ENCODE assay signal across 8 cellular contexts in genomic region chr10:102646610-102647432, GRCh38. TPM values are rescaled to one million over a fixed set of nuclear protein-coding genes. Genes with fewer than 3 reads are reported as not detected.
A peak's percentile ranks its signal among the peaks of the same experiment; 100 is the strongest.
DNase-seq lines count a peak whose midpoint lies in the region; ATAC-seq and TF ChIP-seq lines count a peak whose summit lies in the region.

No MANE protein-coding gene starts in this region.

- H2AFZ ChIP-seq in ACC112 (ENCODE audit: low read length, unreplicated experiment), result no peak overlapping the region

- CTCF ChIA-PET in activated CD8-positive, alpha-beta T cell treated with anti-CD3 and anti-CD28 coated beads for 36 hours (lab: Charles Lee), result interaction anchor here (0.7 to 3.8 kb wide), 4 partner anchors 23 to 67 kb away, joined by 3 to 22 read pairs (median 6); partner anchors contain the start of gene ARL3

- peak overlapping the region; percentile 95 for H3K27ac Mint-ChIP-seq in activated CD8-positive, alpha-beta T cell treated with anti-CD3 and anti-CD28 coated beads for 36 hours
- peak overlapping the region; percentile 93 to 98 for H3K27ac Mint-ChIP-seq in natural killer cell treated with Interleukin-12 subunit alpha and Interleukin-12 subunit beta and Interleukin-15 and Interleukin-18, amount 100 ng/mL, for 72 hours

- peaks cover 56% of the 10 kb centered on the region for H3K4me1 Mint-ChIP-seq in activated CD8-positive, alpha-beta T cell treated with anti-CD3 and anti-CD28 coated beads for 36 hours (ENCODE audit: low read depth)
- H3K4me1 Mint-ChIP-seq in natural killer cell treated with Interleukin-12 subunit alpha and Interleukin-12 subunit beta and Interleukin-15 and Interleukin-18, amount 100 ng/mL, for 72 hours (ENCODE audit: low read depth in 2 of 2), result peaks cover 48 to 57% of the 10 kb centered on the region in 2 donors

- no peak for TF ChIP-seq CTCF in activated CD8-positive, alpha-beta T cell treated with anti-CD3 and anti-CD28 coated beads for 36 hours (IDR thresholded peaks at IDR 0.05)
- TF ChIP-seq CTCF in upper lobe of right lung (IDR thresholded peaks at IDR 0.05), result no peak

- intact Hi-C loops in activated CD8-positive, alpha-beta T cell treated with anti-CD3 and anti-CD28 coated beads for 36 hours (cut with micrococcal nuclease), result loop anchor here (2.0 to 5.0 kb wide), 2 partner anchors 14 to 65 kb away; partner anchors contain the start of genes ARL3 and SFXN2
- intact Hi-C loops in upper lobe of right lung (cut with DNase I), result no loop called here

- peak overlapping the region; percentile 99 for H3K4me3 Mint-ChIP-seq in activated CD8-positive, alpha-beta T cell treated with anti-CD3 and anti-CD28 coated beads for 36 hours
- peak overlapping the region; percentile 87 for H3K4me3 Mint-ChIP-seq in natural killer cell treated with Interleukin-12 subunit alpha and Interleukin-12 subunit beta and Interleukin-15 and Interleukin-18, amount 100 ng/mL, for 72 hours

- H3K4me3 ChIP-seq in ACC112 (ENCODE audit: low read depth, low read length) (peak overlapping the region; percentile 88), upper lobe of right lung (peak overlapping the region; percentile 85)

- TF ChIP-seq POLR2A in erythroblast (IDR thresholded peaks at IDR 0.05; ENCODE audit: low read length), result no peak

- H3K4me1 ChIP-seq in ACC112 (ENCODE audit: control insufficient read depth, insufficient read depth, low read length, unreplicated experiment), result peaks cover 30% of the 10 kb centered on the region
- peaks cover 54% of the 10 kb centered on the region for H3K4me1 ChIP-seq in upper lobe of right lung

- no peaks in the 10 kb centered on the region for H3K36me3 ChIP-seq in ACC112 (ENCODE audit: insufficient read depth, low read length)
- peaks cover 10% of the 10 kb centered on the region for H3K36me3 ChIP-seq in upper lobe of right lung

- H3K79me2 ChIP-seq in ACC112 (ENCODE audit: control insufficient read depth, insufficient read depth, low read length, unreplicated experiment), result peaks cover 78% of the 10 kb centered on the region

- H3K9me3 ChIP-seq in upper lobe of right lung, result no peaks in the 10 kb centered on the region

- peaks cover 34% of the 10 kb centered on the region for H3K36me3 Mint-ChIP-seq in activated CD8-positive, alpha-beta T cell treated with anti-CD3 and anti-CD28 coated beads for 36 hours (ENCODE audit: low read depth)
- no peaks in the 10 kb centered on the region for H3K36me3 Mint-ChIP-seq in natural killer cell treated with Interleukin-12 subunit alpha and Interleukin-12 subunit beta and Interleukin-15 and Interleukin-18, amount 100 ng/mL, for 72 hours

- DNase-seq in LHCN-M2 (ENCODE audit: low read depth) (peak; percentile 35), erythroblast (lab: John Stamatoyannopoulos, UW) (peak; percentile 43 to 49), upper lobe of right lung (peak; percentile 85), NCI-H2029 (lab: John Stamatoyannopoulos, UW) (no peak)
- DNase-seq in activated CD8-positive, alpha-beta T cell treated with anti-CD3 and anti-CD28 coated beads for 36 hours, result peak; percentile 74
- DNase-seq in natural killer cell treated with Interleukin-12 subunit alpha and Interleukin-12 subunit beta and Interleukin-15 and Interleukin-18, amount 100 ng/mL, for 72 hours (ENCODE audit: low spot score), result no peak

- H3K27ac ChIP-seq in ACC112 (ENCODE audit: low read depth, low read length) (peak overlapping the region; percentile 93), upper lobe of right lung (peak overlapping the region; percentile 100)

- H3K27me3 ChIP-seq in ACC112 (ENCODE audit: insufficient read depth, low read length) (no peaks in the 10 kb centered on the region), upper lobe of right lung (no peaks in the 10 kb centered on the region)

- POLR2A ChIA-PET in activated CD8-positive, alpha-beta T cell treated with anti-CD3 and anti-CD28 coated beads for 36 hours (lab: Charles Lee), result interaction anchor here (0.6 to 3.5 kb wide), 11 partner anchors 9 to 186 kb away, joined by 3 to 23 read pairs (median 8); partner anchors contain the start of genes ARL3 and SFXN2

- no peaks in the 10 kb centered on the region for H3K9me3 Mint-ChIP-seq in activated CD8-positive, alpha-beta T cell treated with anti-CD3 and anti-CD28 coated beads for 36 hours
- H3K9me3 Mint-ChIP-seq in natural killer cell treated with Interleukin-12 subunit alpha and Interleukin-12 subunit beta and Interleukin-15 and Interleukin-18, amount 100 ng/mL, for 72 hours, result no peaks in the 10 kb centered on the region

- H3K27me3 Mint-ChIP-seq in activated CD8-positive, alpha-beta T cell treated with anti-CD3 and anti-CD28 coated beads for 36 hours, result no peaks in the 10 kb centered on the region
- no peaks in the 10 kb centered on the region for H3K27me3 Mint-ChIP-seq in natural killer cell treated with Interleukin-12 subunit alpha and Interleukin-12 subunit beta and Interleukin-15 and Interleukin-18, amount 100 ng/mL, for 72 hours

- ATAC-seq in activated CD8-positive, alpha-beta T cell treated with anti-CD3 and anti-CD28 coated beads for 36 hours, result no peak
- no peak for ATAC-seq in natural killer cell treated with Interleukin-12 subunit alpha and Interleukin-12 subunit beta and Interleukin-15 and Interleukin-18, amount 100 ng/mL, for 72 hours
- ATAC-seq in upper lobe of right lung (peak; percentile 0), GM19397 (IDR thresholded peaks at IDR 0.05; ENCODE audit: unreplicated experiment) (no peak)

RNA-seq across cellular contexts. Expression of gene TRIM8, which starts 2.5 kb away (rescaled TPM):
- total RNA-seq in LHCN-M2 (2014; rRNA removed) (135 and 136 TPM in 2 replicates), upper lobe of right lung (146 TPM)
- 155 TPM for polyA plus RNA-seq in LHCN-M2 (2012)
- 10 to 100 TPM; 39.5 to 39.8 TPM for total RNA-seq in activated CD8-positive, alpha-beta T cell treated with anti-CD3 and anti-CD28 coated beads for 36 hours
- total RNA-seq in natural killer cell treated with Interleukin-12 subunit alpha and Interleukin-12 subunit beta and Interleukin-15 and Interleukin-18, amount 100 ng/mL, for 72 hours, result 10 to 100 TPM; 50.2 to 78.5 TPM

Comparison
In these comparisons a context has a peak if more than half of its experiments do, and no peak if none do; other contexts are left out.
1. DNase-seq: peak in LHCN-M2 (single experiment), activated CD8-positive, alpha-beta T cell treated with anti-CD3 and anti-CD28 coated beads for 36 hours (single experiment), erythroblast (2 of 2) and upper lobe of right lung (single experiment); none in natural killer cell treated with Interleukin-12 subunit alpha and Interleukin-12 subunit beta and Interleukin-15 and Interleukin-18, amount 100 ng/mL, for 72 hours (single experiment) and NCI-H2029 (single experiment).